Comparison of ENCODE assay signal across 36 cellular contexts in genomic region chr1:182366596-182366995, GRCh38. TPM values are rescaled to one million over a fixed set of nuclear protein-coding genes. Genes with fewer than 3 reads are reported as not detected.
"Had no signal": no experiment of that assay in that cellular context is flagged by ENCODE, and none has a peak within 500 bp of the region (broad histone marks: within the 10 kb centered on the region; RNA-seq: fewer than 3 reads in every experiment).

No MANE protein-coding gene starts in this region.

- H3K4me2 ChIP-seq: neural progenitor cell had no signal

- ATAC-seq: esophagus mucosa; gastrocnemius medialis; heart left ventricle; left cardiac atrium; left lung; naive thymus-derived CD4-positive, alpha-beta T cell; psoas muscle; sciatic nerve; stimulated activated naive CD8-positive, alpha-beta T cell treated with anti-CD3 and anti-CD28 coated beads, Interleukin-15, amount 100 ng/mL, for 72 hours; upper lobe of right lung had no signal

- H3K4me3 Mint-ChIP-seq: dendritic cell treated with granulocyte-macrophage colony-stimulating factor and Interleukin-4, amounts not matched to agents 40 ng/mL and 50 ng/mL, for 4 days; endodermal cell; naive thymus-derived CD4-positive, alpha-beta T cell; nephron; neural progenitor cell; stimulated activated naive CD8-positive, alpha-beta T cell treated with anti-CD3 and anti-CD28 coated beads, Interleukin-15, amount 100 ng/mL, for 72 hours had no signal

- H3K4me1 ChIP-seq: colonic mucosa, left lung, suprapubic skin, transverse colon, upper lobe of right lung, uterus had no signal

- H3K9me3 Mint-ChIP-seq: dendritic cell treated with granulocyte-macrophage colony-stimulating factor and Interleukin-4, amounts not matched to agents 40 ng/mL and 50 ng/mL, for 4 days; endodermal cell; nephron; neural progenitor cell; stimulated activated naive CD8-positive, alpha-beta T cell treated with anti-CD3 and anti-CD28 coated beads, Interleukin-15, amount 100 ng/mL, for 72 hours had no signal

- H3K36me3 ChIP-seq: colonic mucosa, gastrocnemius medialis, heart left ventricle, left lung, neural progenitor cell, ovary, suprapubic skin, transverse colon, upper lobe of right lung, uterus had no signal

- H3K36me3 Mint-ChIP-seq: neural progenitor cell had no signal

- H3K27ac Mint-ChIP-seq: dendritic cell treated with granulocyte-macrophage colony-stimulating factor and Interleukin-4, amounts not matched to agents 40 ng/mL and 50 ng/mL, for 4 days; endodermal cell; naive thymus-derived CD4-positive, alpha-beta T cell; nephron; neural progenitor cell; stimulated activated naive CD8-positive, alpha-beta T cell treated with anti-CD3 and anti-CD28 coated beads, Interleukin-15, amount 100 ng/mL, for 72 hours had no signal

- H2AFZ ChIP-seq: neural progenitor cell had no signal

- H3K27ac ChIP-seq: colonic mucosa, epithelial cell of prostate, gastrocnemius medialis, heart left ventricle, left lung, neural progenitor cell, ovary, psoas muscle, suprapubic skin, transverse colon, upper lobe of right lung, uterus had no signal

- H3K9ac ChIP-seq: neural progenitor cell had no signal

- H3K27me3 Mint-ChIP-seq: dendritic cell treated with granulocyte-macrophage colony-stimulating factor and Interleukin-4, amounts not matched to agents 40 ng/mL and 50 ng/mL, for 4 days; stimulated activated naive CD8-positive, alpha-beta T cell treated with anti-CD3 and anti-CD28 coated beads, Interleukin-15, amount 100 ng/mL, for 72 hours had no signal

- H3K4me1 Mint-ChIP-seq: naive thymus-derived CD4-positive, alpha-beta T cell; stimulated activated naive CD8-positive, alpha-beta T cell treated with anti-CD3 and anti-CD28 coated beads, Interleukin-15, amount 100 ng/mL, for 72 hours had no signal

- H3K27me3 ChIP-seq: colonic mucosa, gastrocnemius medialis, heart left ventricle, left lung, neural progenitor cell, ovary, suprapubic skin, transverse colon, upper lobe of right lung, uterus had no signal

- H3K9me3 ChIP-seq: colonic mucosa, gastrocnemius medialis, heart left ventricle, left lung, ovary, psoas muscle, suprapubic skin, transverse colon, upper lobe of right lung, uterus had no signal

- H3K4me3 ChIP-seq: colonic mucosa, gastrocnemius medialis, heart left ventricle, left lung, neural progenitor cell, ovary, psoas muscle, suprapubic skin, transverse colon, upper lobe of right lung, uterus had no signal

- DNase-seq: colonic mucosa; effector CD8-positive, alpha-beta T cell; endodermal cell; foreskin fibroblast; gastrocnemius medialis; heart left ventricle; hippocampal formation; left cardiac atrium; left lung; mesendoderm; midbrain; naive thymus-derived CD4-positive, alpha-beta T cell; nucleus accumbens; ovary; posterior cingulate gyrus; psoas muscle; retina; stimulated activated naive CD4-positive, alpha-beta T cell; stimulated activated naive CD8-positive, alpha-beta T cell treated with anti-CD3 and anti-CD28 coated beads, Interleukin-15, amount 100 ng/mL, for 72 hours; transverse colon; upper lobe of right lung; uterus had no signal

RNA-seq across cellular contexts. Expression of gene TEDDM1, which starts 33.9 kb away (rescaled TPM):
- total RNA-seq: chondrocyte; colonic mucosa; endodermal cell; esophagus mucosa; gastrocnemius medialis; glomerular endothelial cell; heart left ventricle; kidney epithelial cell; left cardiac atrium; left lung; lower leg skin; lung microvascular endothelial cell; mucosa of gallbladder; naive thymus-derived CD4-positive, alpha-beta T cell; ovary; psoas muscle; sciatic nerve; skeletal muscle tissue; suprapubic skin; transverse colon; upper lobe of right lung; uterus had no signal
- polyA plus RNA-seq: heart left ventricle, psoas muscle had no signal
